35 cellular contexts compared by ENCODE assay signal in the genomic region with DNA sequence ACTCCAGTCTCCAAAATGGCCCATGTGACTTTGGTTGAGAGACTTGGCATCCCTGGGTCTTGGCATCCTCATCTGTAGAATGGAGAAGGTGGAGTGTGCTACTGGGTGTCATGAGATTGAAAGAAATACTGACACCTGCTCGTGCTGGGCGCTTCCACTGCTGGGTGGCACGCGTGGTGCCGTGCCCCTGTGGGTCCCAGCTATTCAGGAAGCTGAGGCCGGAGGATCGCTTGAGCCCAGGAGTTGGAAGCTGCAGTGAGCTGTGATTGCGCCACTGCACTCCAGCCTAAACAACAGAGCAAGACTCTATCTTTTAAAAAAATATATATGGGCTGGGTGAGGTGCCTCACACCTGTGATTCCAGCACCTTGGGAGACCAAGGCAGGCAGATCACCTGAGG. TPM values are rescaled to one million over a fixed set of nuclear protein-coding genes. Genes with fewer than 3 reads are reported as not detected.
"Had no signal": no experiment of that assay in that cellular context is flagged by ENCODE, and none has a peak within 500 bp of the region (broad histone marks: within the 10 kb centered on the region; RNA-seq: fewer than 3 reads in every experiment).

No MANE protein-coding gene starts in this region.

- H3K4me3 Mint-ChIP-seq: activated naive CD4-positive, alpha-beta T cell treated with anti-CD3 and anti-CD28 coated beads for 36 hours; activated naive CD4-positive, alpha-beta T cell treated with anti-CD3 and anti-CD28 coated beads, Interleukin-2, amount 10 ng/mL, durations not matched to agents 7 days and 5 days; activated naive CD4-positive, alpha-beta T cell treated with anti-CD3 and anti-CD28 coated beads, Interleukin-2, amount 50 U/mL, for 24 hours; activated naive CD8-positive, alpha-beta T cell; activated naive CD8-positive, alpha-beta T cell treated with anti-CD3 and anti-CD28 coated beads for 36 hours; activated naive CD8-positive, alpha-beta T cell treated with anti-CD3 and anti-CD28 coated beads, Interleukin-2, amount 10 ng/mL, durations not matched to agents 7 days and 5 days; activated naive CD8-positive, alpha-beta T cell treated with anti-CD3 and anti-CD28 coated beads, Interleukin-2, amount 50 U/mL, for 24 hours; activated T-cell treated with anti-CD3 and anti-CD28 coated beads, Interleukin-2, amount 50 U/mL, for 24 hours; activated T-cell treated with anti-CD3 and anti-CD28 coated beads, Interleukin-2, amount 50 U/mL, for 4 hours; activated T-cell treated with anti-CD3 and anti-CD28 coated beads, Interleukin-2, amount 50 U/mL, for 72 hours; activated T-helper 1 cell treated with anti-CD3 and anti-CD28 coated beads, Interleukin-12 subunit alpha, Interleukin-12 subunit beta, Interleukin-2, Interleukin-4 antibody, amounts not matched to agents 30 ng/mL and 10 ng/mL and 1 ng/mL, durations not matched to agents 14 hours and 24 hours and 36 hours; activated T-helper 17 cell treated with anti-CD3 and anti-CD28 coated beads, Interleukin-2, amount 50 U/mL, for 72 hours; brain; central memory CD8-positive, alpha-beta T cell had no signal

- DNase-seq: activated effector memory CD4-positive, alpha-beta T cell treated with anti-CD3 and anti-CD28 coated beads, Interleukin-2, amount 50 U/mL, for 16 hours; activated effector memory CD4-positive, alpha-beta T cell treated with Interleukin-2 at 50 U/mL for 16 hours; activated gamma-delta T cell; activated gamma-delta T cell treated with Interleukin-2 at 50 U/mL for 16 hours; activated naive CD4-positive, alpha-beta T cell; activated naive CD4-positive, alpha-beta T cell treated with anti-CD3 and anti-CD28 coated beads for 36 hours; activated naive CD4-positive, alpha-beta T cell treated with anti-CD3 and anti-CD28 coated beads, Interleukin-2, amount 10 ng/mL, durations not matched to agents 7 days and 5 days; activated naive CD4-positive, alpha-beta T cell treated with anti-CD3 and anti-CD28 coated beads, Interleukin-2, amount 50 U/mL, for 16 hours; activated naive CD4-positive, alpha-beta T cell treated with Interleukin-2 at 50 U/mL for 16 hours; activated naive CD8-positive, alpha-beta T cell treated with anti-CD3 and anti-CD28 coated beads for 36 hours; activated naive CD8-positive, alpha-beta T cell treated with anti-CD3 and anti-CD28 coated beads, Interleukin-2, amount 10 ng/mL, durations not matched to agents 7 days and 5 days; activated naive CD8-positive, alpha-beta T cell treated with anti-CD3 and anti-CD28 coated beads, Interleukin-2, amount 50 U/mL, for 24 hours; activated T-cell treated with anti-CD3 and anti-CD28 coated beads, Interleukin-2, amount 50 U/mL, for 1 hour; activated T-cell treated with anti-CD3 and anti-CD28 coated beads, Interleukin-2, amount 50 U/mL, for 24 hours; activated T-cell treated with anti-CD3 and anti-CD28 coated beads, Interleukin-2, amount 50 U/mL, for 4 hours; activated T-cell treated with anti-CD3 and anti-CD28 coated beads, Interleukin-2, amount 50 U/mL, for 48 hours; activated T-cell treated with anti-CD3 and anti-CD28 coated beads, Interleukin-2, amount 50 U/mL, for 72 hours; adrenal gland; amniotic stem cell; amygdala; anterior cingulate cortex; body of pancreas; brain microvascular endothelial cell; central memory CD4-positive, alpha-beta T cell had no signal

- H3K4me3 ChIP-seq: adrenal gland, ascending aorta, body of pancreas, breast epithelium, cardiac muscle cell had no signal

- H3K4me1 ChIP-seq: adrenal gland, ascending aorta, body of pancreas, breast epithelium had no signal

- H3K27me3 ChIP-seq: adrenal gland, ascending aorta, body of pancreas, brain microvascular endothelial cell, cardiac muscle cell had no signal

- H3K36me3 ChIP-seq: adrenal gland, ascending aorta, brain microvascular endothelial cell, breast epithelium, cardiac muscle cell had no signal

- H3K27ac ChIP-seq: adrenal gland, ascending aorta, body of pancreas, brain microvascular endothelial cell, breast epithelium, cardiac muscle cell had no signal

- H3K9me3 ChIP-seq: adrenal gland, ascending aorta, body of pancreas had no signal

- H3K4me1 Mint-ChIP-seq: activated naive CD4-positive, alpha-beta T cell treated with anti-CD3 and anti-CD28 coated beads, Interleukin-2, amount 10 ng/mL, durations not matched to agents 7 days and 5 days; activated naive CD4-positive, alpha-beta T cell treated with anti-CD3 and anti-CD28 coated beads, Interleukin-2, amount 50 U/mL, for 24 hours; activated naive CD8-positive, alpha-beta T cell treated with anti-CD3 and anti-CD28 coated beads for 36 hours; activated naive CD8-positive, alpha-beta T cell treated with anti-CD3 and anti-CD28 coated beads, Interleukin-2, amount 10 ng/mL, durations not matched to agents 7 days and 5 days; activated naive CD8-positive, alpha-beta T cell treated with anti-CD3 and anti-CD28 coated beads, Interleukin-2, amount 50 U/mL, for 24 hours; activated T-helper 17 cell treated with anti-CD3 and anti-CD28 coated beads, Interleukin-2, amount 50 U/mL, for 72 hours; central memory CD8-positive, alpha-beta T cell had no signal

- H3K27ac Mint-ChIP-seq: activated naive CD4-positive, alpha-beta T cell treated with anti-CD3 and anti-CD28 coated beads for 36 hours; activated naive CD4-positive, alpha-beta T cell treated with anti-CD3 and anti-CD28 coated beads, Interleukin-2, amount 10 ng/mL, durations not matched to agents 7 days and 5 days; activated naive CD4-positive, alpha-beta T cell treated with anti-CD3 and anti-CD28 coated beads, Interleukin-2, amount 50 U/mL, for 24 hours; activated naive CD4-positive, alpha-beta T cell treated with anti-CD3 and anti-CD28 coated beads, Interleukin-2, amount 50 U/mL, for 72 hours; activated naive CD8-positive, alpha-beta T cell; activated naive CD8-positive, alpha-beta T cell treated with anti-CD3 and anti-CD28 coated beads for 36 hours; activated naive CD8-positive, alpha-beta T cell treated with anti-CD3 and anti-CD28 coated beads, Interleukin-2, amount 10 ng/mL, durations not matched to agents 7 days and 5 days; activated naive CD8-positive, alpha-beta T cell treated with anti-CD3 and anti-CD28 coated beads, Interleukin-2, amount 50 U/mL, for 24 hours; activated T-cell treated with anti-CD3 and anti-CD28 coated beads, Interleukin-2, amount 50 U/mL, for 24 hours; activated T-cell treated with anti-CD3 and anti-CD28 coated beads, Interleukin-2, amount 50 U/mL, for 72 hours; activated T-helper 1 cell treated with anti-CD3 and anti-CD28 coated beads, Interleukin-12 subunit alpha, Interleukin-12 subunit beta, Interleukin-2, Interleukin-4 antibody, amounts not matched to agents 30 ng/mL and 10 ng/mL and 1 ng/mL, durations not matched to agents 14 hours and 24 hours and 36 hours; activated T-helper 17 cell treated with anti-CD3 and anti-CD28 coated beads, Interleukin-2, amount 50 U/mL, for 72 hours; activated T-helper 2 cell treated with anti-CD3 and anti-CD28 coated beads, Interferon-gamma antibody, Interleukin-2, Interleukin-4, amounts not matched to agents 10 μg/mL and 5 μg/mL and 100 μg/mL, durations not matched to agents 14 hours and 24 hours and 36 hours had no signal

- H3K9me3 Mint-ChIP-seq: activated naive CD4-positive, alpha-beta T cell treated with anti-CD3 and anti-CD28 coated beads, Interleukin-2, amount 50 U/mL, for 24 hours; activated T-cell treated with anti-CD3 and anti-CD28 coated beads, Interleukin-2, amount 50 U/mL, for 24 hours; activated T-cell treated with anti-CD3 and anti-CD28 coated beads, Interleukin-2, amount 50 U/mL, for 4 hours; activated T-helper 17 cell treated with anti-CD3 and anti-CD28 coated beads, Interleukin-2, amount 50 U/mL, for 72 hours; central memory CD8-positive, alpha-beta T cell had no signal

- H3K36me3 Mint-ChIP-seq: activated naive CD4-positive, alpha-beta T cell treated with anti-CD3 and anti-CD28 coated beads, Interleukin-2, amount 10 ng/mL, durations not matched to agents 7 days and 5 days; activated naive CD4-positive, alpha-beta T cell treated with anti-CD3 and anti-CD28 coated beads, Interleukin-2, amount 50 U/mL, for 24 hours; activated naive CD4-positive, alpha-beta T cell treated with anti-CD3 and anti-CD28 coated beads, Interleukin-2, amount 50 U/mL, for 72 hours; activated naive CD8-positive, alpha-beta T cell; activated naive CD8-positive, alpha-beta T cell treated with anti-CD3 and anti-CD28 coated beads for 36 hours; activated naive CD8-positive, alpha-beta T cell treated with anti-CD3 and anti-CD28 coated beads, Interleukin-2, amount 10 ng/mL, durations not matched to agents 7 days and 5 days; brain had no signal

- H3K27me3 Mint-ChIP-seq: activated naive CD4-positive, alpha-beta T cell treated with anti-CD3 and anti-CD28 coated beads, Interleukin-2, amount 10 ng/mL, durations not matched to agents 7 days and 5 days; activated naive CD4-positive, alpha-beta T cell treated with anti-CD3 and anti-CD28 coated beads, Interleukin-2, amount 50 U/mL, for 24 hours; activated naive CD8-positive, alpha-beta T cell treated with anti-CD3 and anti-CD28 coated beads for 36 hours; activated naive CD8-positive, alpha-beta T cell treated with anti-CD3 and anti-CD28 coated beads, Interleukin-2, amount 10 ng/mL, durations not matched to agents 7 days and 5 days; activated T-helper 17 cell treated with anti-CD3 and anti-CD28 coated beads, Interleukin-2, amount 50 U/mL, for 72 hours had no signal

RNA-seq across cellular contexts. Expression of a gene that starts 53.1 kb away (rescaled TPM):
- total RNA-seq: activated naive CD4-positive, alpha-beta T cell treated with anti-CD3 and anti-CD28 coated beads for 36 hours; activated naive CD4-positive, alpha-beta T cell treated with anti-CD3 and anti-CD28 coated beads, Interleukin-2, amount 50 U/mL, for 72 hours; activated naive CD8-positive, alpha-beta T cell treated with anti-CD3 and anti-CD28 coated beads for 36 hours; activated naive CD8-positive, alpha-beta T cell treated with anti-CD3 and anti-CD28 coated beads, Interleukin-2, amount 10 ng/mL, durations not matched to agents 7 days and 5 days; activated T-helper 17 cell treated with anti-CD3 and anti-CD28 coated beads, Interleukin-2, amount 50 U/mL, for 72 hours; cardiac muscle cell had no signal
